Comparison of ENCODE assay signal across 8 cellular contexts in the genomic region with DNA sequence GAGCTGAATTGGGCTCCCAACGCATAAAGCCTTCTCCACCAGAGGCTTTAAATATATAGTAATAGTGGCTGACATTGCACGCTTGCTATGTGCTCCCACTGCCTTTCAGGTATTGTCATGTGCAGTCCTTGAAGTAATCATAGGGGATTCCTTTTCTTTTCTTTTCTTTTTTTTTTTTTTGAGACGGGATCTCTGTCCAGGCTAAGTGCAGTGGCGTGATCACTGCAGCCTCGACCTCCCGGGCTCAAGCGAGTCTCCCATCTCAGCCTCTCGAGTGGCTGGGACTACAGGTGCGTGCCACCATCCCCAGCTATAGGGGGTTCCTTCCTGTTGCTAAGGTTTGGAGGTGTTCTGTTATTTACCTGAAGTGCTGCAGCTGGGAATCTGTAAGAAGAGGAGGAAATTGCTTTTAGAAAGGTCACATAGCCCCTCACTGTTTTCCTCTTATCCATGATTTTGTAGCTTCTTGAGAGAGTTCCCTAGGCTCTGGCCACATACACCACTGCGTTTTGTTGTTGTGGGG. TPM values are rescaled to one million over a fixed set of nuclear protein-coding genes. Genes with fewer than 3 reads are reported as not detected.
DNase-seq lines count a peak whose midpoint lies in the region; ATAC-seq, FAIRE-seq and TF ChIP-seq lines count a peak whose summit lies in the region.

No MANE protein-coding gene starts in this region.

- H3K4me1 Mint-ChIP-seq in H9: peaks cover 20 to 25% of the 10 kb centered on the region in 2 experiments
- peaks cover 29% of the 10 kb centered on the region for H3K4me1 Mint-ChIP-seq in activated CD8-positive, alpha-beta T cell treated with anti-CD3 and anti-CD28 coated beads for 36 hours (ENCODE audit: low read depth)

- H3K9me3 ChIP-seq in H9 (ENCODE audit: control insufficient read depth, low read depth, low read length): no peaks in the 10 kb centered on the region
- H3K9me3 ChIP-seq in hepatocyte (ENCODE audit: low read depth): no peaks in the 10 kb centered on the region
- H3K9me3 ChIP-seq in small intestine (ENCODE audit: control insufficient read depth, low read depth): no peaks in the 10 kb centered on the region

- H3K9ac ChIP-seq in H9 (ENCODE audit: extremely low read depth, insufficient read length, low read length): peak overlapping the region; percentile 98

- H3K23ac ChIP-seq in H9 (ENCODE audit: insufficient read length, low read depth, low read length): no peak overlapping the region

- H3K36me3 Mint-ChIP-seq in H9 (ENCODE audit: insufficient read depth in 1 of 3, low read depth in 3 of 3): peaks cover 38 to 61% (median 54%) of the 10 kb centered on the region in 3 experiments
- H3K36me3 Mint-ChIP-seq in activated CD8-positive, alpha-beta T cell treated with anti-CD3 and anti-CD28 coated beads for 36 hours (ENCODE audit: low read depth): peaks cover 49% of the 10 kb centered on the region

- TF ChIP-seq CTCF in H9 (conservative IDR thresholded peaks at IDR 0.05): no peak
- TF ChIP-seq CTCF in activated CD8-positive, alpha-beta T cell treated with anti-CD3 and anti-CD28 coated beads for 36 hours (IDR thresholded peaks at IDR 0.05): no peak
- TF ChIP-seq CTCF in hepatocyte (IDR thresholded peaks at IDR 0.05; ENCODE audit: poor library complexity): no peak

- peak overlapping the region; percentile 58 for H4K8ac ChIP-seq in H9 (replicated peaks; ENCODE audit: insufficient read length, low read depth, low read length)

- H3K36me3 ChIP-seq in hepatocyte (replicated peaks; ENCODE audit: insufficient read depth, low read depth) (no peaks in the 10 kb centered on the region), small intestine (ENCODE audit: control insufficient read depth in 2 of 2, insufficient read depth in 2 of 2, low read length in 2 of 2) (peaks cover 12 to 21% of the 10 kb centered on the region in 2 donors)

- peak overlapping the region; percentile 81 for H3K18ac ChIP-seq in H9 (ENCODE audit: insufficient read length, low read depth, low read length)

- H4K5ac ChIP-seq in H9 (ENCODE audit: insufficient read length, low read depth, low read length): peak overlapping the region; percentile 74

- H3K27me3 ChIP-seq in H9 (ENCODE audit: insufficient read depth, low read length): no peaks in the 10 kb centered on the region
- H3K27me3 ChIP-seq in hepatocyte: no peaks in the 10 kb centered on the region
- no peaks in the 10 kb centered on the region for H3K27me3 ChIP-seq in small intestine (ENCODE audit: control insufficient read depth in 2 of 2, insufficient read depth in 2 of 2, low read length in 2 of 2)

- H3K4me3 Mint-ChIP-seq in H9: peak overlapping the region; percentile 97 to 98
- H3K4me3 Mint-ChIP-seq in activated CD8-positive, alpha-beta T cell treated with anti-CD3 and anti-CD28 coated beads for 36 hours: peak overlapping the region; percentile 96

- H3K27me3 Mint-ChIP-seq in H9 (ENCODE audit: low read depth): no peaks in the 10 kb centered on the region
- H3K27me3 Mint-ChIP-seq in activated CD8-positive, alpha-beta T cell treated with anti-CD3 and anti-CD28 coated beads for 36 hours: no peaks in the 10 kb centered on the region

- POLR2A ChIA-PET in activated CD8-positive, alpha-beta T cell treated with anti-CD3 and anti-CD28 coated beads for 36 hours (lab: Charles Lee): interaction anchor here (0.6 to 3.2 kb wide), 19 partner anchors 8 to 437 kb away, joined by 3 to 36 read pairs (median 9); partner anchors contain the start of genes AARSD1, BECN1, BRCA1 and IFI35

- FAIRE-seq in small intestine (lab: Jason Lieb, UNC): no peak

- no peak overlapping the region for H2BK120ac ChIP-seq in H9 (ENCODE audit: low read depth, low read length, poor library complexity, severe bottlenecking)

- DNase-seq in H9 (no peak), hepatocyte (ENCODE audit: low spot score) (no peak), small intestine (no peak), NCI-H82 treated with DMSO at 0.1 percent for 48 hours (lab: John Stamatoyannopoulos, UW; ENCODE audit: unreplicated experiment) (no peak), retina (no peak)
- DNase-seq in activated CD8-positive, alpha-beta T cell treated with anti-CD3 and anti-CD28 coated beads for 36 hours: no peak

- no peaks in the 10 kb centered on the region; a peak in 1 of 5 replicates for H3K9me3 Mint-ChIP-seq in H9
- H3K9me3 Mint-ChIP-seq in activated CD8-positive, alpha-beta T cell treated with anti-CD3 and anti-CD28 coated beads for 36 hours: no peaks in the 10 kb centered on the region

- no peak overlapping the region for H2BK15ac ChIP-seq in H9 (ENCODE audit: low read depth, low read length)

- peaks cover 10% of the 10 kb centered on the region for H3K23me2 ChIP-seq in H9 (ENCODE audit: insufficient read length, low read depth, low read length, poor library complexity, severe bottlenecking)

- no peak for ATAC-seq in activated CD8-positive, alpha-beta T cell treated with anti-CD3 and anti-CD28 coated beads for 36 hours
- ATAC-seq in GM19455 (IDR thresholded peaks at IDR 0.05; ENCODE audit: unreplicated experiment): no peak
- ATAC-seq in HG03439 (IDR thresholded peaks at IDR 0.05; ENCODE audit: unreplicated experiment): no peak

- intact Hi-C loops in activated CD8-positive, alpha-beta T cell treated with anti-CD3 and anti-CD28 coated beads for 36 hours (cut with micrococcal nuclease): loop anchor here (10.0 kb wide), 1 partner anchor 154 kb away; the partner anchor contains the start of gene AOC2

- H2BK5ac ChIP-seq in H9 (ENCODE audit: insufficient read length, low read length): no peak overlapping the region

- H2AK5ac ChIP-seq in H9 (ENCODE audit: insufficient read length, low read length): no peak overlapping the region

- H3K4ac ChIP-seq in H9 (ENCODE audit: low read depth, low read length): peak overlapping the region; percentile 40; the same call in 1 of the 2 replicates

- no peak overlapping the region for H4K91ac ChIP-seq in H9 (ENCODE audit: insufficient read length, low read depth, low read length)

- H3K56ac ChIP-seq in H9 (ENCODE audit: insufficient read length, low read depth, low read length): peak overlapping the region; percentile 38

- no peak overlapping the region for H2BK12ac ChIP-seq in H9 (ENCODE audit: insufficient read length, low read depth, low read length)

- H2AFZ ChIP-seq in H9 (ENCODE audit: low read length): no peak overlapping the region
- H2AFZ ChIP-seq in hepatocyte: no peak overlapping the region

- no peak overlapping the region for H3T11ph ChIP-seq in H9 (ENCODE audit: low read length)

- H3K79me1 ChIP-seq in H9 (ENCODE audit: insufficient read depth, low read depth, low read length, poor library complexity, severe bottlenecking): peaks cover 6% of the 10 kb centered on the region

- H3K4me1 ChIP-seq in H9 (ENCODE audit: insufficient read depth, low read length) (no peaks in the 10 kb centered on the region), hepatocyte (ENCODE audit: insufficient read depth) (peaks cover 12% of the 10 kb centered on the region), small intestine (ENCODE audit: control insufficient read depth in 2 of 2, insufficient read depth in 1 of 2, low read depth in 1 of 2, low read length in 1 of 2) (no peaks in the 10 kb centered on the region)

- no CpG with 5 or more reads among the region's 10 CpGs for WGBS in H9 (ENCODE audit: extremely low coverage, insufficient read length, low lambda C conversion rate)
- 14% methylated on average over 8 of the region's 10 CpGs for WGBS in hepatocyte (ENCODE audit: low lambda C conversion rate, missing lambda C conversion rate)
- 1 to 9% (median 5%) methylated on average over 10 of the region's 10 CpGs for WGBS in small intestine, 3 donors

- H2BK20ac ChIP-seq in H9 (ENCODE audit: low read depth, low read length, poor library complexity, severe bottlenecking): no peak overlapping the region

- H4K20me1 ChIP-seq in H9 (ENCODE audit: control insufficient read depth, insufficient read depth, insufficient read length) (no peaks in the 10 kb centered on the region), hepatocyte (ENCODE audit: insufficient read depth, poor library complexity, severe bottlenecking) (peaks cover 12% of the 10 kb centered on the region)

- H3K79me2 ChIP-seq in H9 (ENCODE audit: insufficient read depth, low read length) (peaks cover 15% of the 10 kb centered on the region; the same call in 1 of the 2 replicates), hepatocyte (peaks cover 36% of the 10 kb centered on the region)

- H3K4me2 ChIP-seq in H9 (ENCODE audit: insufficient read depth, insufficient read length, low read length): peak overlapping the region; percentile 95
- peak overlapping the region; percentile 93 for H3K4me2 ChIP-seq in hepatocyte

- CTCF ChIA-PET in activated CD8-positive, alpha-beta T cell treated with anti-CD3 and anti-CD28 coated beads for 36 hours (lab: Charles Lee): interaction anchor here (0.9 to 2.6 kb wide), 9 partner anchors 8 to 421 kb away, joined by 3 to 21 read pairs (median 10); partner anchors contain the start of genes BECN1, IFI35 and PSMC3IP

- no peak overlapping the region for H3K27ac ChIP-seq in H9 (ENCODE audit: insufficient read length, low read depth, low read length)
- H3K27ac ChIP-seq in hepatocyte: peak overlapping the region; percentile 93
- peak overlapping the region; percentile 94 to 96 for H3K27ac ChIP-seq in small intestine (ENCODE audit: low read depth in 1 of 2, low read length in 1 of 2)

- H3K4me3 ChIP-seq in hepatocyte (peak overlapping the region; percentile 38), small intestine (ENCODE audit: low read depth in 1 of 2, low read length in 2 of 2) (peak overlapping the region; percentile 80 to 83)

- H3K27ac Mint-ChIP-seq in H9: peak overlapping the region; percentile 98 to 100 (median 99)
- peak overlapping the region; percentile 99 for H3K27ac Mint-ChIP-seq in activated CD8-positive, alpha-beta T cell treated with anti-CD3 and anti-CD28 coated beads for 36 hours

- H3K14ac ChIP-seq in H9 (ENCODE audit: insufficient read depth, low read length): peak overlapping the region; percentile 92; the same call in 1 of the 2 replicates

- H3K9me2 ChIP-seq in hepatocyte (replicated peaks; ENCODE audit: insufficient read depth): no peaks in the 10 kb centered on the region

RNA-seq across cellular contexts. Expression of gene RPL27, which starts 0.8 kb away (rescaled TPM):
- total RNA-seq in H9 (2021): 1,514 and 1,552 TPM in 2 replicates
- 1,000 to 10,000 TPM; 1,640 to 1,647 TPM for total RNA-seq in activated CD8-positive, alpha-beta T cell treated with anti-CD3 and anti-CD28 coated beads for 36 hours
- 1,020 and 1,179 TPM in 2 replicates for total RNA-seq in hepatocyte
- 580 and 602 TPM in 2 replicates for polyA plus RNA-seq in hepatocyte
- 1,000 to 10,000 TPM; 1,737 to 4,151 (median 2,764) TPM for polyA plus RNA-seq in small intestine

RNA-seq across cellular contexts. Expression of gene IFI35, which starts 7.5 kb away (rescaled TPM):
- 3.1 and 4.2 TPM in 2 replicates for total RNA-seq in H9 (2021)
- 10 to 100 TPM; 33.4 to 35.8 TPM for total RNA-seq in activated CD8-positive, alpha-beta T cell treated with anti-CD3 and anti-CD28 coated beads for 36 hours
- 14.4 and 18.4 TPM in 2 replicates for total RNA-seq in hepatocyte
- 27.5 and 37.8 TPM in 2 replicates for polyA plus RNA-seq in hepatocyte
- 10 to 100 TPM; 58.6 to 62.4 (median 60.9) TPM for polyA plus RNA-seq in small intestine

RNA-seq across cellular contexts. Expression of gene RUNDC1, which starts 18.7 kb away (rescaled TPM):
- total RNA-seq in H9 (2021) (18.3 and 18.8 TPM in 2 replicates), hepatocyte (8.0 and 11.4 TPM in 2 replicates)
- 10 to 100 TPM; 16.1 to 17.0 TPM for total RNA-seq in activated CD8-positive, alpha-beta T cell treated with anti-CD3 and anti-CD28 coated beads for 36 hours
- polyA plus RNA-seq in hepatocyte (19.6 and 20.3 TPM in 2 replicates), small intestine (1 to 10 TPM; 7.2 to 8.8 (median 7.3) TPM)

RNA-seq across cellular contexts. Expression of gene PTGES3L, which starts 19.2 kb away (rescaled TPM):
- total RNA-seq in H9 (2021) (4.0 and 4.2 TPM in 2 replicates), hepatocyte (0.64 and 2.4 TPM in 2 replicates)
- total RNA-seq in activated CD8-positive, alpha-beta T cell treated with anti-CD3 and anti-CD28 coated beads for 36 hours: 1 to 10 TPM; 2.2 to 2.8 TPM
- polyA plus RNA-seq in hepatocyte (0.40 and 0.73 TPM in 2 replicates), small intestine (1 to 10 TPM in 1 of 3 donors, under 1 TPM in 2; 0.67 to 2.0 (median 0.81) TPM)

RNA-seq across cellular contexts. Expression of gene VAT1, which starts 23.1 kb away (rescaled TPM):
- total RNA-seq in H9 (2021) (262 and 274 TPM in 2 replicates), hepatocyte (181 and 207 TPM in 2 replicates)
- total RNA-seq in activated CD8-positive, alpha-beta T cell treated with anti-CD3 and anti-CD28 coated beads for 36 hours: 10 to 100 TPM; 35.9 to 39.4 TPM
- polyA plus RNA-seq in hepatocyte (219 and 251 TPM in 2 replicates), small intestine (10 to 100 TPM; 20.1 to 84.7 (median 48.1) TPM)
